Comparison of ENCODE assay signal across 1 cellular context in genomic region chr10:13276749-13277394, GRCh38.
TF ChIP-seq lines count a peak whose summit lies in the region.

No MANE protein-coding gene starts in this region.

TF ChIP-seq in HCT116, 20 proteins besides CTCF, POLR2A, EP300 and RAD21 (continued from another document):
- TF ChIP-seq SIN3A (IDR thresholded peaks at IDR 0.05; ENCODE audit: low read depth) (no peak), CBX3 (IDR thresholded peaks at IDR 0.05; ENCODE audit: low read depth) (no peak), ZNF274 (IDR thresholded peaks at IDR 0.05; ENCODE audit: low read depth, low read length) (no peak), FOSL1 (IDR thresholded peaks at IDR 0.05; ENCODE audit: low read depth) (no peak), POLR2AphosphoS5 (IDR thresholded peaks at IDR 0.05; ENCODE audit: low read depth, low read length) (no peak), YY1 (IDR thresholded peaks at IDR 0.05; ENCODE audit: extremely low read depth, insufficient replicate concordance, low read depth, low read length) (no peak), CEBPB (IDR thresholded peaks at IDR 0.05; ENCODE audit: low read depth) (no peak), JUND (IDR thresholded peaks at IDR 0.05) (no peak), REST (IDR thresholded peaks at IDR 0.05; ENCODE audit: low read depth) (no peak), SP1 (IDR thresholded peaks at IDR 0.05; ENCODE audit: low read depth) (no peak), EGR1 (IDR thresholded peaks at IDR 0.05; ENCODE audit: low read depth) (no peak), SRF (IDR thresholded peaks at IDR 0.05; ENCODE audit: low read depth) (no peak)
